Comparison of ENCODE assay signal across 8 cellular contexts in genomic region chr3:141878812-141879211, GRCh38. TPM values are rescaled to one million over a fixed set of nuclear protein-coding genes. Genes with fewer than 3 reads are reported as not detected.
DNase-seq lines count a peak whose midpoint lies in the region; TF ChIP-seq lines count a peak whose summit lies in the region.

No MANE protein-coding gene starts in this region.

- no peak overlapping the region for H3K4me3 Mint-ChIP-seq in dendritic cell treated with granulocyte-macrophage colony-stimulating factor and Interleukin-4, amounts not matched to agents 40 ng/mL and 50 ng/mL, for 4 days

- no peaks in the 10 kb centered on the region for H3K9me3 ChIP-seq in ovary

- no peak overlapping the region for H3K27ac ChIP-seq in ovary

- no peak for TF ChIP-seq EP300 in ovary (IDR thresholded peaks at IDR 0.05)

- intact Hi-C loops in dendritic cell treated with granulocyte-macrophage colony-stimulating factor and Interleukin-4, amounts not matched to agents 40 ng/mL and 50 ng/mL, for 4 days (cut with micrococcal nuclease), result loop anchor here (5.0 kb wide), 2 partner anchors 33 to 568 kb away; partner anchors contain the start of gene XRN1
- intact Hi-C loops in ovary (cut with DNase I), result loop anchor here in 1 of 4 donors (5.0 kb wide), 1 partner anchor 118 kb away; no protein-coding TSS in a partner anchor

- H3K4me1 Mint-ChIP-seq in dendritic cell treated with granulocyte-macrophage colony-stimulating factor and Interleukin-4, amounts not matched to agents 40 ng/mL and 50 ng/mL, for 4 days (ENCODE audit: low read depth), result peaks cover 33% of the 10 kb centered on the region

- DNase-seq in NCI-H1105 treated with DMSO at 0.1 percent for 48 hours (lab: John Stamatoyannopoulos, UW) (peak; percentile 42), NCI-H1105 (lab: John Stamatoyannopoulos, UW) (no peak), NCI-H82 treated with DMSO at 0.1 percent for 48 hours (lab: John Stamatoyannopoulos, UW; ENCODE audit: unreplicated experiment) (peak; percentile 24), ovary (no peak), NCI-H2227 treated with DMSO at 0.1 percent for 48 hours (lab: John Stamatoyannopoulos, UW) (no peak), NCI-H2029 treated with DMSO at 0.1 percent for 48 hours (lab: John Stamatoyannopoulos, UW) (no peak)
- no peak for DNase-seq in NK-92 treated with Interleukin-12 subunit alpha and Interleukin-12 subunit beta, amount 100 ng/mL, for 24 hours (lab: John Stamatoyannopoulos, UW)

- H3K4me3 ChIP-seq in ovary, result peak overlapping the region; percentile 92

- no peaks in the 10 kb centered on the region for H3K36me3 ChIP-seq in ovary

- TF ChIP-seq CTCF in ovary (IDR thresholded peaks at IDR 0.05), result no peak

- H3K27ac Mint-ChIP-seq in dendritic cell treated with granulocyte-macrophage colony-stimulating factor and Interleukin-4, amounts not matched to agents 40 ng/mL and 50 ng/mL, for 4 days, result peak overlapping the region; percentile 99

- H3K27me3 Mint-ChIP-seq in dendritic cell treated with granulocyte-macrophage colony-stimulating factor and Interleukin-4, amounts not matched to agents 40 ng/mL and 50 ng/mL, for 4 days, result no peaks in the 10 kb centered on the region

- TF ChIP-seq POLR2A in ovary (IDR thresholded peaks at IDR 0.05), result no peak

- H3K36me3 Mint-ChIP-seq in dendritic cell treated with granulocyte-macrophage colony-stimulating factor and Interleukin-4, amounts not matched to agents 40 ng/mL and 50 ng/mL, for 4 days (ENCODE audit: low read depth), result peaks cover 28% of the 10 kb centered on the region

- H3K9me3 Mint-ChIP-seq in dendritic cell treated with granulocyte-macrophage colony-stimulating factor and Interleukin-4, amounts not matched to agents 40 ng/mL and 50 ng/mL, for 4 days, result no peaks in the 10 kb centered on the region

- no peaks in the 10 kb centered on the region for H3K27me3 ChIP-seq in ovary

- no peaks in the 10 kb centered on the region for H3K4me1 ChIP-seq in ovary (ENCODE audit: insufficient read depth)

- 89 to 90% (median 89%) methylated on average over 2 of the region's 2 CpGs for WGBS in ovary, 3 donors

RNA-seq across cellular contexts. Expression of gene ATP1B3, which starts 2.4 kb away (rescaled TPM):
- total RNA-seq in ovary, result 100 to 1,000 TPM in 3 of 7 donors, 10 to 100 TPM in 4; 36.7 to 140 (median 51.2) TPM
- polyA plus RNA-seq in ovary, result 10 to 100 TPM; 44.4 to 91.0 TPM

Comparison
In these comparisons a context has a peak if more than half of its experiments do, and no peak if none do; other contexts are left out.
1. DNase-seq: peak in NCI-H1105 treated with DMSO at 0.1 percent for 48 hours (single experiment) and NCI-H82 treated with DMSO at 0.1 percent for 48 hours (single experiment); none in NCI-H1105 (single experiment), ovary (0 of 5), NCI-H2227 treated with DMSO at 0.1 percent for 48 hours (single experiment), NK-92 treated with Interleukin-12 subunit alpha and Interleukin-12 subunit beta, amount 100 ng/mL, for 24 hours (single experiment) and NCI-H2029 treated with DMSO at 0.1 percent for 48 hours (single experiment).